ENCODE assay signal across 1 cellular context in genomic region chr5:60672693-60673264, GRCh38.
A peak's percentile ranks its signal among the peaks of the same experiment; 100 is the strongest.
TF ChIP-seq lines count a peak whose summit lies in the region.

No MANE protein-coding gene starts in this region.

TF ChIP-seq in HepG2, 621 proteins besides CTCF, POLR2A, EP300 and RAD21 (continued from another document and continues in another):
- TF ChIP-seq ZHX1 (CRISPR knock-in tag; IDR thresholded peaks at IDR 0.05; ENCODE audit: low read depth) (no peak), ZNF576 (CRISPR knock-in tag; IDR thresholded peaks at IDR 0.05) (no peak), PRMT3 (CRISPR knock-in tag; IDR thresholded peaks at IDR 0.05; ENCODE audit: borderline replicate concordance, low read depth) (no peak; the same call in 1 of the 2 replicates), ZNF556 (CRISPR knock-in tag; IDR thresholded peaks at IDR 0.05; ENCODE audit: borderline replicate concordance) (0 out of 2 replicates have a peak, but pooled peaks have one; percentile 77), ZNF138 (CRISPR knock-in tag; IDR thresholded peaks at IDR 0.05; ENCODE audit: low read depth) (0 out of 2 replicates have a peak, but pooled peaks have one; percentile 37), TSC22D2 (CRISPR knock-in tag; IDR thresholded peaks at IDR 0.05; ENCODE audit: borderline replicate concordance) (no peak), ARID4A (CRISPR knock-in tag; IDR thresholded peaks at IDR 0.05; ENCODE audit: borderline replicate concordance) (peak; percentile 62; the same call in 1 of the 2 replicates), KLF9 (CRISPR knock-in tag; IDR thresholded peaks at IDR 0.05; ENCODE audit: low read depth) (0 out of 2 replicates have a peak, but pooled peaks have one; percentile 58), MED1 (CRISPR knock-in tag; IDR thresholded peaks at IDR 0.05) (peak; percentile 98), YEATS4 (CRISPR knock-in tag; IDR thresholded peaks at IDR 0.05; ENCODE audit: borderline replicate concordance) (peak; percentile 69; the same call in 1 of the 2 replicates), ZNF512 (CRISPR knock-in tag; IDR thresholded peaks at IDR 0.05) (no peak), ZNF703 (CRISPR knock-in tag; IDR thresholded peaks at IDR 0.05; ENCODE audit: borderline replicate concordance) (peak; percentile 92), CEBPB (IDR thresholded peaks at IDR 0.05; ENCODE audit: borderline replicate concordance, low read depth, low read length) (peak; percentile 23; the same call in 1 of the 2 replicates), CENPX (CRISPR knock-in tag; IDR thresholded peaks at IDR 0.05) (no peak), ZNF235 (CRISPR knock-in tag; IDR thresholded peaks at IDR 0.05; ENCODE audit: borderline replicate concordance) (no peak), TEAD3 (CRISPR knock-in tag; optimal IDR thresholded peaks at IDR 0.05; ENCODE audit: borderline replicate concordance) (peak; percentile 94), ZNF264 (CRISPR knock-in tag; IDR thresholded peaks at IDR 0.05) (peak; percentile 84; the same call in 1 of the 2 replicates), ZBTB40 (IDR thresholded peaks at IDR 0.05) (no peak), ZBTB40 (CRISPR knock-in tag; IDR thresholded peaks at IDR 0.05) (no peak; the same call in 1 of the 2 replicates), IRX3 (CRISPR knock-in tag; IDR thresholded peaks at IDR 0.05; ENCODE audit: borderline replicate concordance, low read depth) (no peak), ZNF567 (CRISPR knock-in tag; IDR thresholded peaks at IDR 0.05; ENCODE audit: borderline replicate concordance) (no peak), ZFP1 (CRISPR knock-in tag; IDR thresholded peaks at IDR 0.05) (peak; percentile 40; the same call in 1 of the 2 replicates), ZNF776 (CRISPR knock-in tag; IDR thresholded peaks at IDR 0.05) (no peak), E2F1 (CRISPR knock-in tag; IDR thresholded peaks at IDR 0.05) (no peak), ZNF24 (IDR thresholded peaks at IDR 0.05) (peak; percentile 38; the same call in 1 of the 2 replicates), TOE1 (CRISPR knock-in tag; IDR thresholded peaks at IDR 0.05) (no peak), GPN1 (CRISPR knock-in tag; IDR thresholded peaks at IDR 0.05; ENCODE audit: borderline replicate concordance) (no peak), MBD4 (IDR thresholded peaks at IDR 0.05; ENCODE audit: borderline replicate concordance, low read length) (peak; percentile 89; the same call in 1 of the 2 replicates), MXD1 (CRISPR knock-in tag; IDR thresholded peaks at IDR 0.05) (no peak), ZNF280D (CRISPR knock-in tag; IDR thresholded peaks at IDR 0.05) (peak; percentile 73; the same call in 1 of the 2 replicates)
